In the genomic region with DNA sequence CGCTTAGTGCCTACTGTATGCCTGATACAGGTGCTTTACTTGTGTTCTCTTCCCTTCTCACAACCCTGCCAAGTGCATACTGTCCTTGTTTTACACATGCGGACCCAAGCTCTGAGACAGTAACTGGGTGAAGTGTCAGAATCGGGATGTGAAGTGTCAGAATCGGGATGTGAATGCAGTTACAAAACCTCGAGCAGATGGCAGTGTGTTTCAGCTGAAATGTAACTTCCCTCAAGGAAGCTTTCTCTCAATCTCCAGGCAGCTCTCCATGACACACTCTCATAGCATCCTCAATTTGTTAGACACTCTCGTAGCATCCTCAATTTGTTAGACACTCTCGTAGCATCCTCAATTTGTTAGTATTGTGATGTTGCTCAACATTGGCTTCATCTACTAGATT, we compare ENCODE assay signal across 11 cellular contexts. TPM values are rescaled to one million over a fixed set of nuclear protein-coding genes. Genes with fewer than 3 reads are reported as not detected.
DNase-seq lines count a peak whose midpoint lies in the region; TF ChIP-seq lines count a peak whose summit lies in the region.
"Had no signal": no experiment of that assay in that cellular context is flagged by ENCODE, and none has a peak within 500 bp of the region (broad histone marks: within the 10 kb centered on the region; RNA-seq: fewer than 3 reads in every experiment).

No MANE protein-coding gene starts in this region.

- TF ChIP-seq CTCF in progenitor cell of endocrine pancreas (IDR thresholded peaks at IDR 0.05; ENCODE audit: unreplicated experiment), result no peak

- H3K36me3 Mint-ChIP-seq in activated CD4-positive, alpha-beta T cell treated with anti-CD3 and anti-CD28 coated beads, Interleukin-2, amount 10 ng/mL, durations not matched to agents 24 days and 14 days (ENCODE audit: low read depth), result peaks cover 11% of the 10 kb centered on the region
- no peaks in the 10 kb centered on the region for H3K36me3 Mint-ChIP-seq in progenitor cell of endocrine pancreas (ENCODE audit: insufficient read depth)

- H3K27ac Mint-ChIP-seq in activated CD4-positive, alpha-beta T cell treated with anti-CD3 and anti-CD28 coated beads, Interleukin-2, amount 10 ng/mL, durations not matched to agents 24 days and 14 days, result peak overlapping the region; percentile 62
- H3K27ac Mint-ChIP-seq in progenitor cell of endocrine pancreas, result no peak overlapping the region

- H3K4me1 Mint-ChIP-seq in activated CD4-positive, alpha-beta T cell treated with anti-CD3 and anti-CD28 coated beads, Interleukin-2, amount 10 ng/mL, durations not matched to agents 24 days and 14 days, result peaks cover 35% of the 10 kb centered on the region
- no peaks in the 10 kb centered on the region for H3K4me1 Mint-ChIP-seq in progenitor cell of endocrine pancreas (ENCODE audit: low read depth)

- peaks cover 22% of the 10 kb centered on the region for H3K27me3 Mint-ChIP-seq in activated CD4-positive, alpha-beta T cell treated with anti-CD3 and anti-CD28 coated beads, Interleukin-2, amount 10 ng/mL, durations not matched to agents 24 days and 14 days
- peaks cover 62% of the 10 kb centered on the region for H3K27me3 Mint-ChIP-seq in progenitor cell of endocrine pancreas

- no peak for DNase-seq in activated CD4-positive, alpha-beta T cell treated with anti-CD3 and anti-CD28 coated beads, Interleukin-2, amount 10 ng/mL, durations not matched to agents 24 days and 14 days
- DNase-seq in activated CD4-positive, alpha-beta T cell treated with anti-CD3 and anti-CD28 coated beads, Interleukin-2, amount 50 U/mL, for 48 hours, result no peak
- peak; percentile 83 for DNase-seq in MV-4-11 (lab: John Stamatoyannopoulos, UW)
- DNase-seq in dermis blood vessel endothelial cell, result peak; percentile 10
- DNase-seq in progenitor cell of endocrine pancreas (ENCODE audit: low spot score, unreplicated experiment), result no peak
- DNase-seq in NCI-H187 (lab: John Stamatoyannopoulos, UW), result no peak
- no peak for DNase-seq in hepatic stellate cell (ENCODE audit: low spot score)
- no peak for DNase-seq in HT-29 (ENCODE audit: low spot score)
- DNase-seq: COR-L47, NCI-H1436, tibial artery had no signal

- H3K9me3 Mint-ChIP-seq in activated CD4-positive, alpha-beta T cell treated with anti-CD3 and anti-CD28 coated beads, Interleukin-2, amount 10 ng/mL, durations not matched to agents 24 days and 14 days, result peaks cover 9% of the 10 kb centered on the region
- H3K9me3 Mint-ChIP-seq in progenitor cell of endocrine pancreas (ENCODE audit: low read depth), result no peaks in the 10 kb centered on the region

- intact Hi-C loops in activated CD4-positive, alpha-beta T cell treated with anti-CD3 and anti-CD28 coated beads, Interleukin-2, amount 10 ng/mL, durations not matched to agents 24 days and 14 days (cut with micrococcal nuclease), result no loop called here

- H3K4me3 Mint-ChIP-seq in activated CD4-positive, alpha-beta T cell treated with anti-CD3 and anti-CD28 coated beads, Interleukin-2, amount 10 ng/mL, durations not matched to agents 24 days and 14 days, result peak overlapping the region; percentile 88
- peak overlapping the region; percentile 77 for H3K4me3 Mint-ChIP-seq in progenitor cell of endocrine pancreas (ENCODE audit: low read depth)

RNA-seq across cellular contexts. Expression of a gene that starts 1.0 kb away (rescaled TPM):
- total RNA-seq in activated CD4-positive, alpha-beta T cell treated with anti-CD3 and anti-CD28 coated beads, Interleukin-2, amount 10 ng/mL, durations not matched to agents 24 days and 14 days, result 17.7 and 19.8 TPM in 2 replicates
- total RNA-seq in dermis blood vessel endothelial cell (6.6 and 12.0 TPM in 2 replicates), progenitor cell of endocrine pancreas (2.8 and 3.6 TPM in 2 replicates)
- 0.28 and 1.4 TPM in 2 replicates for total RNA-seq in HT-29 (2014; rRNA removed; shearing (Covaris generic))

RNA-seq across cellular contexts. Expression of a gene that starts 51.1 kb away (rescaled TPM):
- total RNA-seq in activated CD4-positive, alpha-beta T cell treated with anti-CD3 and anti-CD28 coated beads, Interleukin-2, amount 10 ng/mL, durations not matched to agents 24 days and 14 days, result 20.5 and 20.7 TPM in 2 replicates
- total RNA-seq in dermis blood vessel endothelial cell (16.5 and 19.7 TPM in 2 replicates), progenitor cell of endocrine pancreas (19.2 and 20.2 TPM in 2 replicates)
- total RNA-seq in HT-29 (2014; rRNA removed; shearing (Covaris generic)), result 14.6 and 19.3 TPM in 2 replicates

Comparison
In these comparisons a context has a peak if more than half of its experiments do, and no peak if none do; other contexts are left out.
1. DNase-seq: peak in MV-4-11 (single experiment) and dermis blood vessel endothelial cell (single experiment); none in activated CD4-positive, alpha-beta T cell treated with anti-CD3 and anti-CD28 coated beads, Interleukin-2, amount 10 ng/mL, durations not matched to agents 24 days and 14 days (single experiment), activated CD4-positive, alpha-beta T cell treated with anti-CD3 and anti-CD28 coated beads, Interleukin-2, amount 50 U/mL, for 48 hours (0 of 2), progenitor cell of endocrine pancreas (single experiment), NCI-H187 (0 of 2), hepatic stellate cell (single experiment) and HT-29 (single experiment).